Comparison of ENCODE assay signal across 1 cellular context in the genomic region with DNA sequence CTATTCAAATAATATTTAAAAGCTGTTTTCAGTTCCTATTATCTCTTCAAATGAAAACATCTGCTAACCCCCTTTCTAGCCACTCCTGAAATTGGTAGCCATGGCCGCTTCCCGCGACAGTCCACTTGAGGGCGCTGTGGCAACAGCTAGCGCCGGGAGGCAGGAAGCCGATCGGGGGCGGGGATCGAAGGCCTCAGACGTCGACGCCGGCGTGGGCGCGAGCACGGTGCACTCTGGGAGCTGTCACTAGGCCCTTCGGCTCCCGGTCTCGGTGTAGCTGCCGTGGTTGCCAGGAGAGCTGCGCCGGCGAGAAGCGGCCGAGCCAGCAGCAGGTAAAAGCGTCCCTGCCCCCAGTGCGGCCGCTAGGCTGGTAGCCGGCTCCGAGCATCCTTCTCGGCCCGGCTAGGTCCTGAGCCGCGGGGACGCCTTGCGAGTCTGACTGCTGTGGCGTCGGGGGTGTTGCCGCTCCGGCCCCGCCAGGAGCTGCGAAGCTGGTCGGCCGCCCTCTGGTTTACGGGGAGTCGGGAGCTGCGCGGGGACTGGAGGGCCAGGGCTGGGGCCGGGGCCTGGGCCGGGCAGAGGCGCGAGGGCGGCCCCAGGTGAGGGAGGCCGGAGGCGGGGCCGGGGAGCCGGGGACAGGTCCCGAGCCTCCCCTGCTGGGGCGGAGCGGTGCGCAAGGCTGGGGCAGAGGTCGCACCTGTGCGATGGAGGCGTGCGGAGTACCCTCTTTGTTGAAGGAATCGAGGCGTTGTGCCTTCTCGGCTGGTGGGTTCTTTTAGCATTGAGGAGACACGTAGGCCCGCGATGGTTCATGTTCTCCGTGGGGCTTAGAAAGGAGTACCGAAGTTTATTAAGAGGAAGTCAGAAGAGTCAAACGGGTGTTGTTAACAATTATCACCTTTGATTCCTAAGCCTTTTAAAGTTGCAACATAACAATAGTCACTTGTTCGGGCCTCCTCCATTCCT.
A peak's percentile ranks its signal among the peaks of the same experiment; 100 is the strongest.
TF ChIP-seq lines count a peak whose summit lies in the region.

A gene with protein sequence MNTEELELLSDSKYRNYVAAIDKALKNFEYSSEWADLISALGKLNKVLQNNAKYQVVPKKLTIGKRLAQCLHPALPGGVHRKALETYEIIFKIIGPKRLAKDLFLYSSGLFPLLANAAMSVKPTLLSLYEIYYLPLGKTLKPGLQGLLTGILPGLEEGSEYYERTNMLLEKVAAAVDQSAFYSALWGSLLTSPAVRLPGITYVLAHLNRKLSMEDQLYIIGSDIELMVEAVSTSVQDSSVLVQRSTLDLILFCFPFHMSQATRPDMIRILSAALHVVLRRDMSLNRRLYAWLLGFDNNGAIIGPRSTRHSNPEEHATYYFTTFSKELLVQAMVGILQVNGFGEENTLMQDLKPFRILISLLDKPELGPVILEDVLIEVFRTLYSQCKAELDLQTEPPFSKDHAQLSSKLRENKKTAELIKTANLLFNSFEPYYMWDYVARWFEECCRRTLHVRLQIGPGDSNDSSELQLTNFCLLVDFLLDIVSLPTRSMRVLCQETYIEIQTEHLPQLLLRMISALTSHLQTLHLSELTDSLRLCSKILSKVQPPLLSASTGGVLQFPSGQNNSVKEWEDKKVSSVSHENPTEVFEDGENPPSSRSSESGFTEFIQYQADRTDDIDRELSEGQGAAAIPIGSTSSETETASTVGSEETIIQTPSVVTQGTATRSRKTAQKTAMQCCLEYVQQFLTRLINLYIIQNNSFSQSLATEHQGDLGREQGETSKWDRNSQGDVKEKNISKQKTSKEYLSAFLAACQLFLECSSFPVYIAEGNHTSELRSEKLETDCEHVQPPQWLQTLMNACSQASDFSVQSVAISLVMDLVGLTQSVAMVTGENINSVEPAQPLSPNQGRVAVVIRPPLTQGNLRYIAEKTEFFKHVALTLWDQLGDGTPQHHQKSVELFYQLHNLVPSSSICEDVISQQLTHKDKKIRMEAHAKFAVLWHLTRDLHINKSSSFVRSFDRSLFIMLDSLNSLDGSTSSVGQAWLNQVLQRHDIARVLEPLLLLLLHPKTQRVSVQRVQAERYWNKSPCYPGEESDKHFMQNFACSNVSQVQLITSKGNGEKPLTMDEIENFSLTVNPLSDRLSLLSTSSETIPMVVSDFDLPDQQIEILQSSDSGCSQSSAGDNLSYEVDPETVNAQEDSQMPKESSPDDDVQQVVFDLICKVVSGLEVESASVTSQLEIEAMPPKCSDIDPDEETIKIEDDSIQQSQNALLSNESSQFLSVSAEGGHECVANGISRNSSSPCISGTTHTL (N-terminal part only) (plus strand): TSS at position 224 of the 966 bp plus-strand sequence. CDS start 29,307 bp downstream, outside the sequence.

TF ChIP-seq in HEK293, 187 proteins besides CTCF, POLR2A, EP300 and RAD21 (continued from another document and continues in another):
- TF ChIP-seq, protein P1, sequence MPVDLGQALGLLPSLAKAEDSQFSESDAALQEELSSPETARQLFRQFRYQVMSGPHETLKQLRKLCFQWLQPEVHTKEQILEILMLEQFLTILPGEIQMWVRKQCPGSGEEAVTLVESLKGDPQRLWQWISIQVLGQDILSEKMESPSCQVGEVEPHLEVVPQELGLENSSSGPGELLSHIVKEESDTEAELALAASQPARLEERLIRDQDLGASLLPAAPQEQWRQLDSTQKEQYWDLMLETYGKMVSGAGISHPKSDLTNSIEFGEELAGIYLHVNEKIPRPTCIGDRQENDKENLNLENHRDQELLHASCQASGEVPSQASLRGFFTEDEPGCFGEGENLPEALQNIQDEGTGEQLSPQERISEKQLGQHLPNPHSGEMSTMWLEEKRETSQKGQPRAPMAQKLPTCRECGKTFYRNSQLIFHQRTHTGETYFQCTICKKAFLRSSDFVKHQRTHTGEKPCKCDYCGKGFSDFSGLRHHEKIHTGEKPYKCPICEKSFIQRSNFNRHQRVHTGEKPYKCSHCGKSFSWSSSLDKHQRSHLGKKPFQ (tag by site-specific recombination; IDR thresholded peaks at IDR 0.05) = no peak
- TF ChIP-seq, protein P2, sequence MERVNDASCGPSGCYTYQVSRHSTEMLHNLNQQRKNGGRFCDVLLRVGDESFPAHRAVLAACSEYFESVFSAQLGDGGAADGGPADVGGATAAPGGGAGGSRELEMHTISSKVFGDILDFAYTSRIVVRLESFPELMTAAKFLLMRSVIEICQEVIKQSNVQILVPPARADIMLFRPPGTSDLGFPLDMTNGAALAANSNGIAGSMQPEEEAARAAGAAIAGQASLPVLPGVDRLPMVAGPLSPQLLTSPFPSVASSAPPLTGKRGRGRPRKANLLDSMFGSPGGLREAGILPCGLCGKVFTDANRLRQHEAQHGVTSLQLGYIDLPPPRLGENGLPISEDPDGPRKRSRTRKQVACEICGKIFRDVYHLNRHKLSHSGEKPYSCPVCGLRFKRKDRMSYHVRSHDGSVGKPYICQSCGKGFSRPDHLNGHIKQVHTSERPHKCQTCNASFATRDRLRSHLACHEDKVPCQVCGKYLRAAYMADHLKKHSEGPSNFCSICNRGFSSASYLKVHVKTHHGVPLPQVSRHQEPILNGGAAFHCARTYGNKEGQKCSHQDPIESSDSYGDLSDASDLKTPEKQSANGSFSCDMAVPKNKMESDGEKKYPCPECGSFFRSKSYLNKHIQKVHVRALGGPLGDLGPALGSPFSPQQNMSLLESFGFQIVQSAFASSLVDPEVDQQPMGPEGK (tag by site-specific recombination; IDR thresholded peaks at IDR 0.05) = peak; percentile 78
- TF ChIP-seq, protein P3, sequence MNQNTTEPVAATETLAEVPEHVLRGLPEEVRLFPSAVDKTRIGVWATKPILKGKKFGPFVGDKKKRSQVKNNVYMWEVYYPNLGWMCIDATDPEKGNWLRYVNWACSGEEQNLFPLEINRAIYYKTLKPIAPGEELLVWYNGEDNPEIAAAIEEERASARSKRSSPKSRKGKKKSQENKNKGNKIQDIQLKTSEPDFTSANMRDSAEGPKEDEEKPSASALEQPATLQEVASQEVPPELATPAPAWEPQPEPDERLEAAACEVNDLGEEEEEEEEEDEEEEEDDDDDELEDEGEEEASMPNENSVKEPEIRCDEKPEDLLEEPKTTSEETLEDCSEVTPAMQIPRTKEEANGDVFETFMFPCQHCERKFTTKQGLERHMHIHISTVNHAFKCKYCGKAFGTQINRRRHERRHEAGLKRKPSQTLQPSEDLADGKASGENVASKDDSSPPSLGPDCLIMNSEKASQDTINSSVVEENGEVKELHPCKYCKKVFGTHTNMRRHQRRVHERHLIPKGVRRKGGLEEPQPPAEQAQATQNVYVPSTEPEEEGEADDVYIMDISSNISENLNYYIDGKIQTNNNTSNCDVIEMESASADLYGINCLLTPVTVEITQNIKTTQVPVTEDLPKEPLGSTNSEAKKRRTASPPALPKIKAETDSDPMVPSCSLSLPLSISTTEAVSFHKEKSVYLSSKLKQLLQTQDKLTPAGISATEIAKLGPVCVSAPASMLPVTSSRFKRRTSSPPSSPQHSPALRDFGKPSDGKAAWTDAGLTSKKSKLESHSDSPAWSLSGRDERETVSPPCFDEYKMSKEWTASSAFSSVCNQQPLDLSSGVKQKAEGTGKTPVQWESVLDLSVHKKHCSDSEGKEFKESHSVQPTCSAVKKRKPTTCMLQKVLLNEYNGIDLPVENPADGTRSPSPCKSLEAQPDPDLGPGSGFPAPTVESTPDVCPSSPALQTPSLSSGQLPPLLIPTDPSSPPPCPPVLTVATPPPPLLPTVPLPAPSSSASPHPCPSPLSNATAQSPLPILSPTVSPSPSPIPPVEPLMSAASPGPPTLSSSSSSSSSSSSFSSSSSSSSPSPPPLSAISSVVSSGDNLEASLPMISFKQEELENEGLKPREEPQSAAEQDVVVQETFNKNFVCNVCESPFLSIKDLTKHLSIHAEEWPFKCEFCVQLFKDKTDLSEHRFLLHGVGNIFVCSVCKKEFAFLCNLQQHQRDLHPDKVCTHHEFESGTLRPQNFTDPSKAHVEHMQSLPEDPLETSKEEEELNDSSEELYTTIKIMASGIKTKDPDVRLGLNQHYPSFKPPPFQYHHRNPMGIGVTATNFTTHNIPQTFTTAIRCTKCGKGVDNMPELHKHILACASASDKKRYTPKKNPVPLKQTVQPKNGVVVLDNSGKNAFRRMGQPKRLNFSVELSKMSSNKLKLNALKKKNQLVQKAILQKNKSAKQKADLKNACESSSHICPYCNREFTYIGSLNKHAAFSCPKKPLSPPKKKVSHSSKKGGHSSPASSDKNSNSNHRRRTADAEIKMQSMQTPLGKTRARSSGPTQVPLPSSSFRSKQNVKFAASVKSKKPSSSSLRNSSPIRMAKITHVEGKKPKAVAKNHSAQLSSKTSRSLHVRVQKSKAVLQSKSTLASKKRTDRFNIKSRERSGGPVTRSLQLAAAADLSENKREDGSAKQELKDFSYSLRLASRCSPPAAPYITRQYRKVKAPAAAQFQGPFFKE (tag by site-specific recombination; IDR thresholded peaks at IDR 0.05; ENCODE audit: borderline replicate concordance) = no peak
- TF ChIP-seq ZNF830 (tag by site-specific recombination; IDR thresholded peaks at IDR 0.05; ENCODE audit: low read depth) (no peak), ZNF660 (tag by site-specific recombination; IDR thresholded peaks at IDR 0.05) (peak; percentile 73; the same call in 1 of the 2 replicates), SETDB1 (IDR thresholded peaks at IDR 0.05; ENCODE audit: insufficient read length, low read length) (no peak), ZBTB8A (tag by site-specific recombination; IDR thresholded peaks at IDR 0.05) (peak; percentile 44), ZNF404 (tag by site-specific recombination; IDR thresholded peaks at IDR 0.05) (no peak), ZNF677 (tag by site-specific recombination; IDR thresholded peaks at IDR 0.05) (no peak), TCF7L2 (IDR thresholded peaks at IDR 0.05; ENCODE audit: borderline replicate concordance, low read depth, low read length) (no peak), ZNF510 (tag by site-specific recombination; IDR thresholded peaks at IDR 0.05; ENCODE audit: insufficient replicate concordance) (no peak), ZNF138 (tag by site-specific recombination; IDR thresholded peaks at IDR 0.05; ENCODE audit: borderline replicate concordance) (no peak), GLIS2 (tag by site-specific recombination; IDR thresholded peaks at IDR 0.05) (peak; percentile 68), FEZF1 (tag by site-specific recombination; IDR thresholded peaks at IDR 0.05) (no peak), ZNF335 (tag by site-specific recombination; conservative IDR thresholded peaks at IDR 0.05) (peak; percentile 96), ZNF473 (tag by site-specific recombination; IDR thresholded peaks at IDR 0.05) (no peak), ZBTB20 (tag by site-specific recombination; IDR thresholded peaks at IDR 0.05) (peak; percentile 97), TRIM28 (IDR thresholded peaks at IDR 0.05; ENCODE audit: borderline replicate concordance, low read length) (peak; percentile 36; the same call in 1 of the 2 replicates), ZNF426 (tag by site-specific recombination; IDR thresholded peaks at IDR 0.05) (no peak)
- TF ChIP-seq, protein P4, sequence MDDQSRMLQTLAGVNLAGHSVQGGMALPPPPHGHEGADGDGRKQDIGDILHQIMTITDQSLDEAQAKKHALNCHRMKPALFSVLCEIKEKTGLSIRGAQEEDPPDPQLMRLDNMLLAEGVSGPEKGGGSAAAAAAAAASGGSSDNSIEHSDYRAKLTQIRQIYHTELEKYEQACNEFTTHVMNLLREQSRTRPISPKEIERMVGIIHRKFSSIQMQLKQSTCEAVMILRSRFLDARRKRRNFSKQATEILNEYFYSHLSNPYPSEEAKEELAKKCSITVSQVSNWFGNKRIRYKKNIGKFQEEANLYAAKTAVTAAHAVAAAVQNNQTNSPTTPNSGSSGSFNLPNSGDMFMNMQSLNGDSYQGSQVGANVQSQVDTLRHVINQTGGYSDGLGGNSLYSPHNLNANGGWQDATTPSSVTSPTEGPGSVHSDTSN (CRISPR knock-in tag; IDR thresholded peaks at IDR 0.05) = no peak; the same call in 1 of the 2 replicates
- TF ChIP-seq, protein P5, sequence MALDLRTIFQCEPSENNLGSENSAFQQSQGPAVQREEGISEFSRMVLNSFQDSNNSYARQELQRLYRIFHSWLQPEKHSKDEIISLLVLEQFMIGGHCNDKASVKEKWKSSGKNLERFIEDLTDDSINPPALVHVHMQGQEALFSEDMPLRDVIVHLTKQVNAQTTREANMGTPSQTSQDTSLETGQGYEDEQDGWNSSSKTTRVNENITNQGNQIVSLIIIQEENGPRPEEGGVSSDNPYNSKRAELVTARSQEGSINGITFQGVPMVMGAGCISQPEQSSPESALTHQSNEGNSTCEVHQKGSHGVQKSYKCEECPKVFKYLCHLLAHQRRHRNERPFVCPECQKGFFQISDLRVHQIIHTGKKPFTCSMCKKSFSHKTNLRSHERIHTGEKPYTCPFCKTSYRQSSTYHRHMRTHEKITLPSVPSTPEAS (tag by site-specific recombination; IDR thresholded peaks at IDR 0.05) = no peak
- TF ChIP-seq, protein P6, sequence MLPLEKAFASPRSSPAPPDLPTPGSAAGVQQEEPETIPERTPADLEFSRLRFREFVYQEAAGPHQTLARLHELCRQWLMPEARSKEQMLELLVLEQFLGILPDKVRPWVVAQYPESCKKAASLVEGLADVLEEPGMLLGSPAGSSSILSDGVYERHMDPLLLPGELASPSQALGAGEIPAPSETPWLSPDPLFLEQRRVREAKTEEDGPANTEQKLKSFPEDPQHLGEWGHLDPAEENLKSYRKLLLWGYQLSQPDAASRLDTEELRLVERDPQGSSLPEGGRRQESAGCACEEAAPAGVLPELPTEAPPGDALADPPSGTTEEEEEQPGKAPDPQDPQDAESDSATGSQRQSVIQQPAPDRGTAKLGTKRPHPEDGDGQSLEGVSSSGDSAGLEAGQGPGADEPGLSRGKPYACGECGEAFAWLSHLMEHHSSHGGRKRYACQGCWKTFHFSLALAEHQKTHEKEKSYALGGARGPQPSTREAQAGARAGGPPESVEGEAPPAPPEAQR (tag by site-specific recombination; IDR thresholded peaks at IDR 0.05) = no peak
- TF ChIP-seq, protein P7, sequence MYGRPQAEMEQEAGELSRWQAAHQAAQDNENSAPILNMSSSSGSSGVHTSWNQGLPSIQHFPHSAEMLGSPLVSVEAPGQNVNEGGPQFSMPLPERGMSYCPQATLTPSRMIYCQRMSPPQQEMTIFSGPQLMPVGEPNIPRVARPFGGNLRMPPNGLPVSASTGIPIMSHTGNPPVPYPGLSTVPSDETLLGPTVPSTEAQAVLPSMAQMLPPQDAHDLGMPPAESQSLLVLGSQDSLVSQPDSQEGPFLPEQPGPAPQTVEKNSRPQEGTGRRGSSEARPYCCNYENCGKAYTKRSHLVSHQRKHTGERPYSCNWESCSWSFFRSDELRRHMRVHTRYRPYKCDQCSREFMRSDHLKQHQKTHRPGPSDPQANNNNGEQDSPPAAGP (tag by site-specific recombination; IDR thresholded peaks at IDR 0.05) = peak; percentile 73; the same call in 1 of the 2 replicates
- TF ChIP-seq, protein P8, sequence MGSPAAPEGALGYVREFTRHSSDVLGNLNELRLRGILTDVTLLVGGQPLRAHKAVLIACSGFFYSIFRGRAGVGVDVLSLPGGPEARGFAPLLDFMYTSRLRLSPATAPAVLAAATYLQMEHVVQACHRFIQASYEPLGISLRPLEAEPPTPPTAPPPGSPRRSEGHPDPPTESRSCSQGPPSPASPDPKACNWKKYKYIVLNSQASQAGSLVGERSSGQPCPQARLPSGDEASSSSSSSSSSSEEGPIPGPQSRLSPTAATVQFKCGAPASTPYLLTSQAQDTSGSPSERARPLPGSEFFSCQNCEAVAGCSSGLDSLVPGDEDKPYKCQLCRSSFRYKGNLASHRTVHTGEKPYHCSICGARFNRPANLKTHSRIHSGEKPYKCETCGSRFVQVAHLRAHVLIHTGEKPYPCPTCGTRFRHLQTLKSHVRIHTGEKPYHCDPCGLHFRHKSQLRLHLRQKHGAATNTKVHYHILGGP (tag by site-specific recombination; IDR thresholded peaks at IDR 0.05) = no peak
- TF ChIP-seq, protein P9, sequence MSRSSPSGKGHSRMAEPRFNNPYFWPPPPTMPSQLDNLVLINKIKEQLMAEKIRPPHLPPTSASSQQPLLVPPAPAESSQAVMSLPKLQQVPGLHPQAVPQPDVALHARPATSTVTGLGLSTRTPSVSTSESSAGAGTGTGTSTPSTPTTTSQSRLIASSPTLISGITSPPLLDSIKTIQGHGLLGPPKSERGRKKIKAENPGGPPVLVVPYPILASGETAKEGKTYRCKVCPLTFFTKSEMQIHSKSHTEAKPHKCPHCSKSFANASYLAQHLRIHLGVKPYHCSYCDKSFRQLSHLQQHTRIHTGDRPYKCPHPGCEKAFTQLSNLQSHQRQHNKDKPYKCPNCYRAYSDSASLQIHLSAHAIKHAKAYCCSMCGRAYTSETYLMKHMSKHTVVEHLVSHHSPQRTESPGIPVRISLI (tag by site-specific recombination; IDR thresholded peaks at IDR 0.05) = 0 out of 2 replicates have a peak, but pooled peaks have one; percentile 31
